Comparison of ENCODE assay signal across 1 cellular context in genomic region chr15:90750186-90750585, GRCh38.
A peak's percentile ranks its signal among the peaks of the same experiment; 100 is the strongest.
TF ChIP-seq lines count a peak whose summit lies in the region.

No MANE protein-coding gene starts in this region.

TF ChIP-seq in GM12878, 131 proteins besides CTCF, POLR2A, EP300 and RAD21 (continued from another document):
- no peak for TF ChIP-seq HSF1 (IDR thresholded peaks at IDR 0.05; ENCODE audit: low read depth, low read length)
- no peak for TF ChIP-seq DPF2 (IDR thresholded peaks at IDR 0.05)
- TF ChIP-seq CREB1 (IDR thresholded peaks at IDR 0.05; ENCODE audit: low read depth), result peak; percentile 63; the same call in 1 of the 2 replicates
- peak; percentile 68; the same call in 1 of the 2 replicates for TF ChIP-seq NFIC (IDR thresholded peaks at IDR 0.05; ENCODE audit: low read depth, low read length)
- TF ChIP-seq POLR2AphosphoS5 (IDR thresholded peaks at IDR 0.05; ENCODE audit: low read length), result no peak
- peak; percentile 96 for TF ChIP-seq RUNX3 (IDR thresholded peaks at IDR 0.05; ENCODE audit: low read length)
- TF ChIP-seq EED (IDR thresholded peaks at IDR 0.05; ENCODE audit: low read depth), result peak; percentile 67
